14 cellular contexts compared by ENCODE assay signal in the genomic region with DNA sequence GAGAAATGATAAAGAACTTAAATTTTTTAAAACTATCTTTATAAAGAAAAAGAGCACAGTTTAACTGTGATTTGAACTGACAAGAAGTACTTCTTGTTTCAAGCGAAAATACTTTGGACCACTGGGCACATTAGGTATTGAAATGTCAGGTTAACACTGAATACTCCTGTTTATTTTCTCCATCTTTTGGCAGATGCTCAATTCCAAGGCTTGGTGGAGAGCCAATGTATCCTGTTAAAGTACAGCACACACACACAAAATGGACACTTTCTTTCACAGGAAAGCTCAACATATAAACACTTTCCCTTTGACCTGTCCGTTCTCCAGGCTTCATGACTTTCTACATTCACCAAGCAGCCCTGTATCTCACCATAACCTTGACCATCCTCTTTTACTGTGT. TPM values are rescaled to one million over a fixed set of nuclear protein-coding genes. Genes with fewer than 3 reads are reported as not detected.
DNase-seq lines count a peak whose midpoint lies in the region; ATAC-seq and TF ChIP-seq lines count a peak whose summit lies in the region.
"Had no signal": no experiment of that assay in that cellular context is flagged by ENCODE, and none has a peak within 500 bp of the region (broad histone marks: within the 10 kb centered on the region; RNA-seq: fewer than 3 reads in every experiment).

No MANE protein-coding gene starts in this region.

- no peaks in the 10 kb centered on the region for H3K36me3 ChIP-seq in stomach

- peak; percentile 55 to 60 for DNase-seq in Kasumi-1 (lab: John Stamatoyannopoulos, UW)
- DNase-seq in RPMI8226 = peak; percentile 3
- peak; percentile 72 for DNase-seq in left lobe of liver (ENCODE audit: low spot score)
- no peak for DNase-seq in stomach
- DNase-seq in NCI-H1417 (lab: John Stamatoyannopoulos, UW) = no peak
- no peak for DNase-seq in stimulated activated effector memory CD8-positive, alpha-beta T cell treated with anti-CD3 and anti-CD28 coated beads, Interleukin-12 subunit alpha, Interleukin-12 subunit beta, amount 100 ng/mL, for 72 hours (ENCODE audit: low spot score in 2 of 2)
- DNase-seq: activated CD4-positive, alpha-beta T cell treated with anti-CD3 and anti-CD28 coated beads, Interleukin-2, amount 50 U/mL, for 1 hour; CD4-positive, CD25-positive, alpha-beta regulatory T cell; NCI-H226; stimulated activated CD4-positive, alpha-beta T cell treated with anti-CD3 and anti-CD28 coated beads, Interleukin-4, amount 100 ng/mL, for 1 hour; stimulated activated naive CD8-positive, alpha-beta T cell treated with anti-CD3 and anti-CD28 coated beads, Interleukin-15, Interleukin-2, amounts not matched to agents 100 U/mL and 50 U/mL, for 24 hours; T-helper 17 cell had no signal

- WGBS in stomach, 5 donors = 18 to 54% (median 22%) methylated on average over 2 of the region's 2 CpGs

- H3K27ac Mint-ChIP-seq in stimulated activated effector memory CD8-positive, alpha-beta T cell treated with anti-CD3 and anti-CD28 coated beads, Interleukin-12 subunit alpha, Interleukin-12 subunit beta, amount 100 ng/mL, for 72 hours = no peak overlapping the region

- no peak overlapping the region for H3K4me3 Mint-ChIP-seq in stimulated activated effector memory CD8-positive, alpha-beta T cell treated with anti-CD3 and anti-CD28 coated beads, Interleukin-12 subunit alpha, Interleukin-12 subunit beta, amount 100 ng/mL, for 72 hours
- H3K4me3 Mint-ChIP-seq: CD4-positive, CD25-positive, alpha-beta regulatory T cell; T-helper 17 cell had no signal

- no peak for TF ChIP-seq EP300 in stomach (IDR thresholded peaks at IDR 0.05)

- no peak overlapping the region for H3K4me3 ChIP-seq in stomach

- H3K9me3 ChIP-seq in stomach = no peaks in the 10 kb centered on the region

- intact Hi-C loops in stomach (cut with DNase I; ENCODE audit: low total_unique reads) = no loop called here

- H3K36me3 Mint-ChIP-seq in stimulated activated effector memory CD8-positive, alpha-beta T cell treated with anti-CD3 and anti-CD28 coated beads, Interleukin-12 subunit alpha, Interleukin-12 subunit beta, amount 100 ng/mL, for 72 hours = no peaks in the 10 kb centered on the region
- H3K36me3 Mint-ChIP-seq: CD4-positive, CD25-positive, alpha-beta regulatory T cell had no signal

- no peaks in the 10 kb centered on the region for H3K27me3 ChIP-seq in stomach

- peaks cover 5% of the 10 kb centered on the region for H3K4me1 Mint-ChIP-seq in stimulated activated effector memory CD8-positive, alpha-beta T cell treated with anti-CD3 and anti-CD28 coated beads, Interleukin-12 subunit alpha, Interleukin-12 subunit beta, amount 100 ng/mL, for 72 hours

- peak overlapping the region in 4 of 5 donors; percentile 32 to 64 (median 53) for H3K27ac ChIP-seq in stomach

- no peak for TF ChIP-seq CTCF in stomach (IDR thresholded peaks at IDR 0.05)

- peaks cover 13 to 39% (median 26%) of the 10 kb centered on the region in 4 donors for H3K4me1 ChIP-seq in stomach

- ATAC-seq in left lobe of liver (peak; percentile 65), HG02759 (IDR thresholded peaks at IDR 0.05; ENCODE audit: unreplicated experiment) (no peak), GM18502 (IDR thresholded peaks at IDR 0.05; ENCODE audit: poor library complexity, unreplicated experiment) (no peak)
- no peak for ATAC-seq in stimulated activated effector memory CD8-positive, alpha-beta T cell treated with anti-CD3 and anti-CD28 coated beads, Interleukin-12 subunit alpha, Interleukin-12 subunit beta, amount 100 ng/mL, for 72 hours

- no peaks in the 10 kb centered on the region for H3K9me3 Mint-ChIP-seq in stimulated activated effector memory CD8-positive, alpha-beta T cell treated with anti-CD3 and anti-CD28 coated beads, Interleukin-12 subunit alpha, Interleukin-12 subunit beta, amount 100 ng/mL, for 72 hours

- TF ChIP-seq POLR2A in stomach (IDR thresholded peaks at IDR 0.05) = no peak

RNA-seq across cellular contexts. Expression of a gene that starts 32.6 kb away (rescaled TPM):
- total RNA-seq in left lobe of liver (31.7 TPM), stomach (100 to 1,000 TPM in 1 of 5 donors, 10 to 100 TPM in 4; 32.4 to 147 (median 80.4) TPM)
- 10 to 100 TPM; 15.0 to 21.1 (median 17.8) TPM for polyA plus RNA-seq in stomach

Comparison
In these comparisons a context has a peak if more than half of its experiments do, and no peak if none do; other contexts are left out.
1. DNase-seq: peak in Kasumi-1 (2 of 2), RPMI8226 (single experiment) and left lobe of liver (single experiment); none in stomach (single experiment), NCI-H1417 (0 of 3) and stimulated activated effector memory CD8-positive, alpha-beta T cell treated with anti-CD3 and anti-CD28 coated beads, Interleukin-12 subunit alpha, Interleukin-12 subunit beta, amount 100 ng/mL, for 72 hours (0 of 2).